In genomic region chr5:34898258-34898895, GRCh38 we compare ENCODE assay signal across 8 cellular contexts. TPM values are rescaled to one million over a fixed set of nuclear protein-coding genes. Genes with fewer than 3 reads are reported as not detected.
DNase-seq lines count a peak whose midpoint lies in the region; ATAC-seq and TF ChIP-seq lines count a peak whose summit lies in the region.

No MANE protein-coding gene starts in this region.

- peaks cover 7% of the 10 kb centered on the region for H3K36me3 Mint-ChIP-seq in activated B cell treated with CpG ODN at 0.5 μM for 24 hours (ENCODE audit: low read depth)
- H3K36me3 Mint-ChIP-seq in central memory CD8-positive, alpha-beta T cell (ENCODE audit: insufficient read depth) = no peaks in the 10 kb centered on the region

- no peaks in the 10 kb centered on the region for H3K9me3 Mint-ChIP-seq in activated B cell treated with CpG ODN at 0.5 μM for 24 hours
- no peaks in the 10 kb centered on the region for H3K9me3 Mint-ChIP-seq in central memory CD8-positive, alpha-beta T cell

- no peak overlapping the region for H3K4me3 Mint-ChIP-seq in activated B cell treated with CpG ODN at 0.5 μM for 24 hours
- H3K4me3 Mint-ChIP-seq in central memory CD8-positive, alpha-beta T cell = no peak overlapping the region

- TF ChIP-seq CTCF in AG10803 (conservative IDR thresholded peaks at IDR 0.05; ENCODE audit: low read length) (peak; percentile 96), activated B cell treated with CpG ODN at 0.5 μM for 24 hours (IDR thresholded peaks at IDR 0.05) (no peak)

- no peaks in the 10 kb centered on the region for H3K27me3 Mint-ChIP-seq in activated B cell treated with CpG ODN at 0.5 μM for 24 hours
- no peaks in the 10 kb centered on the region for H3K27me3 Mint-ChIP-seq in central memory CD8-positive, alpha-beta T cell

- intact Hi-C loops in activated B cell treated with CpG ODN at 0.5 μM for 24 hours (cut with micrococcal nuclease) = loop anchor here (1.0 to 5.0 kb wide), 5 partner anchors 155 to 424 kb away; partner anchors contain the start of gene RAI14

- H3K4me3 ChIP-seq in AG10803 (ENCODE audit: low read length) = no peak overlapping the region

- CTCF ChIA-PET in activated B cell treated with CpG ODN at 0.5 μM for 24 hours (lab: Charles Lee) = interaction anchor here (0.7 to 5.5 kb wide), 16 partner anchors 9 to 430 kb away, joined by 3 to 73 read pairs (median 4); partner anchors contain the start of gene TTC23L

- DNase-seq in AG10803 (ENCODE audit: low read depth) (peak; percentile 70), NCI-H226 (peak; percentile 24), activated B cell treated with CpG ODN at 0.5 μM for 24 hours (peak; percentile 27), kidney tubule cell (ENCODE audit: low spot score) (peak; percentile 72)
- DNase-seq in central memory CD8-positive, alpha-beta T cell (ENCODE audit: low spot score in 2 of 2) = peak; percentile 17 to 19
- DNase-seq in stimulated activated CD4-positive, alpha-beta T cell treated with anti-CD3 and anti-CD28 coated beads, Interleukin-4, amount 100 ng/mL, for 4 hours = peak; percentile 43 to 44

- H3K4me1 Mint-ChIP-seq in activated B cell treated with CpG ODN at 0.5 μM for 24 hours = no peaks in the 10 kb centered on the region
- no peaks in the 10 kb centered on the region for H3K4me1 Mint-ChIP-seq in central memory CD8-positive, alpha-beta T cell

- no peak overlapping the region for H3K27ac Mint-ChIP-seq in activated B cell treated with CpG ODN at 0.5 μM for 24 hours
- H3K27ac Mint-ChIP-seq in central memory CD8-positive, alpha-beta T cell (ENCODE audit: low read depth) = no peak overlapping the region

- POLR2A ChIA-PET in activated B cell treated with CpG ODN at 0.5 μM for 24 hours (lab: Charles Lee) = no interaction called here

- ATAC-seq in GM18909 (IDR thresholded peaks at IDR 0.05; ENCODE audit: poor library complexity, unreplicated experiment) (peak; percentile 95), HG03342 (IDR thresholded peaks at IDR 0.05; ENCODE audit: unreplicated experiment) (peak; percentile 91), activated B cell treated with CpG ODN at 0.5 μM for 24 hours (ENCODE audit: low read depth) (peak; percentile 85)
- ATAC-seq in central memory CD8-positive, alpha-beta T cell (replicated peaks; ENCODE audit: extremely low read depth, poor library complexity, severe bottlenecking) = no peak

RNA-seq across cellular contexts. Expression of gene RAD1, which starts 16.9 kb away (rescaled TPM):
- total RNA-seq in activated B cell treated with CpG ODN at 0.5 μM for 24 hours = 20.2 and 24.4 TPM in 2 replicates

RNA-seq across cellular contexts. Expression of gene BRIX1, which starts 17.1 kb away (rescaled TPM):
- 40.6 and 42.4 TPM in 2 replicates for total RNA-seq in activated B cell treated with CpG ODN at 0.5 μM for 24 hours

RNA-seq across cellular contexts. Expression of gene DNAJC21, which starts 31.0 kb away (rescaled TPM):
- 44.0 and 48.0 TPM in 2 replicates for total RNA-seq in activated B cell treated with CpG ODN at 0.5 μM for 24 hours

RNA-seq across cellular contexts. Expression of gene TTC23L, which starts 59.4 kb away (rescaled TPM):
- total RNA-seq in activated B cell treated with CpG ODN at 0.5 μM for 24 hours = not detected in 2 replicates

Comparison
In these comparisons a context has a peak if more than half of its experiments do, and no peak if none do; other contexts are left out.
1. DNase-seq: peak in every context shown above with its lines; median percentile 72 in kidney tubule cell; 70 in AG10803; 44 in stimulated activated CD4-positive, alpha-beta T cell treated with anti-CD3 and anti-CD28 coated beads, Interleukin-4, amount 100 ng/mL, for 4 hours; 27 in activated B cell treated with CpG ODN at 0.5 μM for 24 hours; 24 in NCI-H226; 18 in central memory CD8-positive, alpha-beta T cell.